In the genomic region with DNA sequence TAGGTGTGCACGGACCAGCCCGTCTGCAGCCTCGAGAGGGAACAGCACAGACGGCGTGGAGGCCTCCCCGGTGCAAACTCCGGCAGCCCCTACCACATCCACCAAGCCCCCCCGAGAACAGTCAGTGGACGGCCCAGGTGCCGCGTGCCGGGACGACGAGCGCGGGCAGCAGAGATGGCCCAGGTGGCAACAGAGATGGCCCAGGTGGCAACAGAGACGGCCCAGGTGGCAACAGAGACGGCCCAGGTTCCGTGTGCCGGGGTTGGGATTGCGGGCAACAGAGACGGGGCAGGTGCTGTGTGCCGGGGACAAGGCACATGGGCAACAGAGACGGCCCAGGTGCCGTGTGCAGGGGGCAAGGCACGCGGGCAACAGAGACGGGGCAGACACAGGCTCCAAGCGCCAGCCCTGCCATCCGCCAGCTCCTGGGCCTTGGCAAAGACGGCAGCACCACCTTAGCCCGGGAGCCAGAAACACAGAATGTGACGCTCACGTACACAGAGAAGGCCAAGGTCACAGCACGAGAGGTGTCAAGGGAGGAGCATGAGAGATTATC, we compare ENCODE assay signal across 20 cellular contexts.
"Had no signal": no experiment of that assay in that cellular context is flagged by ENCODE, and none has a peak within 500 bp of the region (broad histone marks: within the 10 kb centered on the region; RNA-seq: fewer than 3 reads in every experiment).

No MANE protein-coding gene starts in this region.

- H3K27me3 Mint-ChIP-seq: activated B cell treated with CpG ODN at 0.5 μM for 24 hours; activated CD8-positive, alpha-beta T cell treated with anti-CD3 and anti-CD28 coated beads for 36 hours; activated naive CD8-positive, alpha-beta T cell had no signal

- H3K9me3 Mint-ChIP-seq: activated B cell treated with CpG ODN at 0.5 μM for 24 hours; activated CD8-positive, alpha-beta T cell treated with anti-CD3 and anti-CD28 coated beads for 36 hours; activated T-cell treated with anti-CD3 and anti-CD28 coated beads, Interleukin-2, amount 50 U/mL, for 4 hours; stimulated activated effector memory CD8-positive, alpha-beta T cell treated with anti-CD3 and anti-CD28 coated beads, Interleukin-12 subunit alpha, Interleukin-12 subunit beta, amount 100 ng/mL, for 72 hours had no signal

- H3K4me1 ChIP-seq: foreskin keratinocyte, prostate gland, upper lobe of right lung had no signal

- ATAC-seq: activated CD8-positive, alpha-beta T cell treated with anti-CD3 and anti-CD28 coated beads for 36 hours; activated T-cell treated with anti-CD3 and anti-CD28 coated beads, Interleukin-2, amount 50 U/mL, for 4 hours; foreskin keratinocyte; stimulated activated effector memory CD8-positive, alpha-beta T cell treated with anti-CD3 and anti-CD28 coated beads, Interleukin-12 subunit alpha, Interleukin-12 subunit beta, amount 100 ng/mL, for 72 hours had no signal

- H3K4me1 Mint-ChIP-seq: activated B cell treated with CpG ODN at 0.5 μM for 24 hours; stimulated activated effector memory CD8-positive, alpha-beta T cell treated with anti-CD3 and anti-CD28 coated beads, Interleukin-12 subunit alpha, Interleukin-12 subunit beta, amount 100 ng/mL, for 72 hours had no signal

- H3K4me3 Mint-ChIP-seq: activated B cell treated with CpG ODN at 0.5 μM for 24 hours; activated CD8-positive, alpha-beta T cell treated with anti-CD3 and anti-CD28 coated beads for 36 hours; activated naive CD8-positive, alpha-beta T cell; activated T-cell treated with anti-CD3 and anti-CD28 coated beads, Interleukin-2, amount 50 U/mL, for 4 hours; dendritic cell treated with granulocyte-macrophage colony-stimulating factor and Interleukin-4, amounts not matched to agents 40 ng/mL and 50 ng/mL, for 4 days; stimulated activated effector memory CD8-positive, alpha-beta T cell treated with anti-CD3 and anti-CD28 coated beads, Interleukin-12 subunit alpha, Interleukin-12 subunit beta, amount 100 ng/mL, for 72 hours had no signal

- H3K27ac Mint-ChIP-seq: activated B cell treated with CpG ODN at 0.5 μM for 24 hours; activated CD8-positive, alpha-beta T cell treated with anti-CD3 and anti-CD28 coated beads for 36 hours; activated naive CD8-positive, alpha-beta T cell; dendritic cell treated with granulocyte-macrophage colony-stimulating factor and Interleukin-4, amounts not matched to agents 40 ng/mL and 50 ng/mL, for 4 days; stimulated activated effector memory CD8-positive, alpha-beta T cell treated with anti-CD3 and anti-CD28 coated beads, Interleukin-12 subunit alpha, Interleukin-12 subunit beta, amount 100 ng/mL, for 72 hours had no signal

- H3K27me3 ChIP-seq: foreskin keratinocyte, upper lobe of right lung had no signal

- H3K36me3 Mint-ChIP-seq: stimulated activated effector memory CD8-positive, alpha-beta T cell treated with anti-CD3 and anti-CD28 coated beads, Interleukin-12 subunit alpha, Interleukin-12 subunit beta, amount 100 ng/mL, for 72 hours had no signal

- H3K9me3 ChIP-seq: neutrophil, prostate gland, thoracic aorta, upper lobe of right lung had no signal

- H3K36me3 ChIP-seq: brain microvascular endothelial cell, neutrophil, prostate gland, thoracic aorta had no signal

- H3K4me3 ChIP-seq: lung, prostate gland, thoracic aorta, upper lobe of right lung had no signal

- H3K27ac ChIP-seq: brain microvascular endothelial cell, foreskin keratinocyte, neutrophil, prostate gland, thoracic aorta, upper lobe of right lung had no signal

- DNase-seq: activated B cell treated with CpG ODN at 0.5 μM for 24 hours; activated CD4-positive, alpha-beta T cell treated with anti-CD3 and anti-CD28 coated beads for 48 hours; activated CD8-positive, alpha-beta T cell treated with anti-CD3 and anti-CD28 coated beads for 36 hours; activated T-cell treated with anti-CD3 and anti-CD28 coated beads, Interleukin-2, amount 50 U/mL, for 4 hours; amygdala; brain microvascular endothelial cell; cerebellar nuclear complex; effector memory CD4-positive, alpha-beta T cell; foreskin keratinocyte; midbrain; stimulated activated CD4-positive, alpha-beta T cell treated with anti-CD3 and anti-CD28 coated beads, Interleukin-12 subunit alpha, Interleukin-12 subunit beta, amount 100 ng/mL, for 4 hours; T-helper 2 cell had no signal
